Comparison of ENCODE assay signal across 24 cellular contexts in the genomic region with DNA sequence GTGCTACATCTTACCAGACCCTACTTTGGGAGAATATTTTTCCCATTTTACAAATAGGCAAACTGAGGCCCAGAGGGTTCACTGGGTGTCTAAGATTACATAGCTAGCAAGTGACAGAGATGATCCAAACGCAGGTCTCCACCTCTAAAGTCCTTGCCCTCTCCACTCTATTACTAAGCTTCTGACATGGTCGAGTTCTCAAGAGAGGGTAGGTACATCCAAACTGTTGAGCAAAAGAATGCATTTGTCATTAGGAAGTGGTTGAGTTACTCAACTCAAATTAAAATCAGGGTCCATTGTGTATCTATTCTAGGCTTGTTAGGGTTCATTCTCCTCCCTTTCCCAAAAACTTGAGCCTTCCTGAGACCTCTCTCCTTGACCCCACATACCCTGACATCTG.
"Had no signal": no experiment of that assay in that cellular context is flagged by ENCODE, and none has a peak within 500 bp of the region (broad histone marks: within the 10 kb centered on the region; RNA-seq: fewer than 3 reads in every experiment).

No MANE protein-coding gene starts in this region.

- H3K27me3 ChIP-seq: heart right ventricle, stomach, transverse colon, uterus had no signal

- FAIRE-seq: colon had no signal

- H3K4me3 ChIP-seq: esophagus muscularis mucosa, heart right ventricle, mucosa of descending colon, skin epidermis, stomach, thoracic aorta, transverse colon, uterus had no signal

- H3K4me1 ChIP-seq: esophagus muscularis mucosa, heart right ventricle, stomach, transverse colon, uterus had no signal

- H3K4me3 Mint-ChIP-seq: dendritic cell treated with granulocyte-macrophage colony-stimulating factor and Interleukin-4, amounts not matched to agents 40 ng/mL and 50 ng/mL, for 4 days; effector memory CD8-positive, alpha-beta T cell; naive thymus-derived CD8-positive, alpha-beta T cell had no signal

- H3K27ac ChIP-seq: epithelial cell of prostate, esophagus muscularis mucosa, heart right ventricle, skin epidermis, stomach, thoracic aorta, transverse colon, uterus had no signal

- DNase-seq: effector memory CD8-positive, alpha-beta T cell; foreskin melanocyte; heart right ventricle; hypothalamus; islet precursor cell; mammary epithelial cell; mucosa of descending colon; naive thymus-derived CD8-positive, alpha-beta T cell; posterior cingulate gyrus; stimulated activated CD4-positive, alpha-beta T cell treated with anti-CD3 and anti-CD28 coated beads, Interleukin-2, amount 100 ng/mL, for 24 hours; stimulated activated CD4-positive, alpha-beta T cell treated with anti-CD3 and anti-CD28 coated beads, Interleukin-4, amount 100 ng/mL, for 4 hours; stimulated activated naive CD4-positive, alpha-beta T cell; stomach; substantia nigra; transverse colon; uterus had no signal

- H3K27ac Mint-ChIP-seq: dendritic cell treated with granulocyte-macrophage colony-stimulating factor and Interleukin-4, amounts not matched to agents 40 ng/mL and 50 ng/mL, for 4 days; effector memory CD8-positive, alpha-beta T cell; naive thymus-derived CD8-positive, alpha-beta T cell had no signal

- H3K36me3 Mint-ChIP-seq: naive thymus-derived CD8-positive, alpha-beta T cell had no signal

- H3K27me3 Mint-ChIP-seq: dendritic cell treated with granulocyte-macrophage colony-stimulating factor and Interleukin-4, amounts not matched to agents 40 ng/mL and 50 ng/mL, for 4 days; effector memory CD8-positive, alpha-beta T cell had no signal

- H3K36me3 ChIP-seq: esophagus muscularis mucosa, heart right ventricle, stomach, thoracic aorta, transverse colon, uterus had no signal

- ATAC-seq: effector memory CD8-positive, alpha-beta T cell; heart right ventricle; left lobe of liver; naive thymus-derived CD8-positive, alpha-beta T cell; sciatic nerve had no signal

- H3K9me3 Mint-ChIP-seq: dendritic cell treated with granulocyte-macrophage colony-stimulating factor and Interleukin-4, amounts not matched to agents 40 ng/mL and 50 ng/mL, for 4 days had no signal

- H3K9me3 ChIP-seq: esophagus muscularis mucosa, mucosa of descending colon, stomach, thoracic aorta, transverse colon, uterus had no signal
